Comparison of ENCODE assay signal across 10 cellular contexts in genomic region chr2:177243476-177243875, GRCh38. TPM values are rescaled to one million over a fixed set of nuclear protein-coding genes. Genes with fewer than 3 reads are reported as not detected.
DNase-seq lines count a peak whose midpoint lies in the region; ATAC-seq and TF ChIP-seq lines count a peak whose summit lies in the region.
"Had no signal": no experiment of that assay in that cellular context is flagged by ENCODE, and none has a peak within 500 bp of the region (broad histone marks: within the 10 kb centered on the region; RNA-seq: fewer than 3 reads in every experiment).

No MANE protein-coding gene starts in this region.

- in situ Hi-C loops in mammary epithelial cell (cut with MboI; ENCODE audit: low sequenced_read_pairs in 2 of 2), result no loop called here

- peaks cover 37% of the 10 kb centered on the region for H3K36me3 Mint-ChIP-seq in stimulated activated naive CD8-positive, alpha-beta T cell treated with anti-CD3 and anti-CD28 coated beads, Interleukin-15, Interleukin-2, amounts not matched to agents 100 ng/mL and 50 ng/mL, for 24 hours (ENCODE audit: low read depth)
- no peaks in the 10 kb centered on the region for H3K36me3 Mint-ChIP-seq in natural killer cell

- ATAC-seq in stimulated activated naive CD8-positive, alpha-beta T cell treated with anti-CD3 and anti-CD28 coated beads, Interleukin-15, Interleukin-2, amounts not matched to agents 100 U/mL and 50 U/mL, for 24 hours, result no peak
- no peak for ATAC-seq in natural killer cell
- ATAC-seq in aorta (ENCODE audit: low FRiP score), result no peak
- no peak for ATAC-seq in HG03139 (IDR thresholded peaks at IDR 0.05; ENCODE audit: unreplicated experiment)

- no peak overlapping the region for H3K9ac ChIP-seq in mammary epithelial cell (ENCODE audit: insufficient read depth, low read length)

- H3K4me1 Mint-ChIP-seq in stimulated activated naive CD8-positive, alpha-beta T cell treated with anti-CD3 and anti-CD28 coated beads, Interleukin-15, Interleukin-2, amounts not matched to agents 100 ng/mL and 50 ng/mL, for 24 hours (ENCODE audit: low read depth), result peaks cover 93% of the 10 kb centered on the region
- H3K4me1 Mint-ChIP-seq in natural killer cell, result peaks cover 82 to 83% of the 10 kb centered on the region in 2 donors

- H3K4me1 ChIP-seq in mammary epithelial cell (ENCODE audit: insufficient read depth, low read length) (peaks cover 51% of the 10 kb centered on the region), aorta (ENCODE audit: control insufficient read depth in 1 of 2, insufficient read depth in 2 of 2, low read length in 2 of 2) (peaks cover 9 to 22% of the 10 kb centered on the region in 2 donors)

- no peaks in the 10 kb centered on the region for H3K9me3 Mint-ChIP-seq in stimulated activated naive CD8-positive, alpha-beta T cell treated with anti-CD3 and anti-CD28 coated beads, Interleukin-15, Interleukin-2, amounts not matched to agents 100 ng/mL and 50 ng/mL, for 24 hours
- H3K9me3 Mint-ChIP-seq in natural killer cell, result no peaks in the 10 kb centered on the region

- peaks cover 99% of the 10 kb centered on the region for H3K79me2 ChIP-seq in mammary epithelial cell (ENCODE audit: insufficient read depth, low read length)

- dilution Hi-C loops in mammary epithelial cell (cut with HindIII; ENCODE audit: low sequenced_read_pairs), result no loop called here

- H3K4me2 ChIP-seq in mammary epithelial cell (ENCODE audit: insufficient read depth, low read depth, low read length), result no peak overlapping the region

- no peak overlapping the region for H3K4me3 ChIP-seq in mammary epithelial cell (replicated peaks in 1 of 3; ENCODE audit: insufficient read depth in 1 of 3, low read depth in 2 of 3, low read length in 3 of 3)
- no peak overlapping the region for H3K4me3 ChIP-seq in aorta (ENCODE audit: low read length in 2 of 2)

- H3K4me3 Mint-ChIP-seq in stimulated activated naive CD8-positive, alpha-beta T cell treated with anti-CD3 and anti-CD28 coated beads, Interleukin-15, Interleukin-2, amounts not matched to agents 100 ng/mL and 50 ng/mL, for 24 hours, result no peak overlapping the region
- no peak overlapping the region for H3K4me3 Mint-ChIP-seq in natural killer cell

- intact Hi-C loops in mammary epithelial cell (cut with micrococcal nuclease), result loop anchor here (5.0 kb wide), 1 partner anchor 54 kb away; no protein-coding TSS in a partner anchor
- intact Hi-C loops in natural killer cell (cut with micrococcal nuclease), result no loop called here
- intact Hi-C loops in aorta (cut with DNase I), result no loop called here

- TF ChIP-seq CTCF in mammary epithelial cell (conservative IDR thresholded peaks at IDR 0.05 in 1 of 2, IDR thresholded peaks at IDR 0.05 in 1 of 2; ENCODE audit: extremely low read depth in 1 of 2, insufficient read depth in 1 of 2, low read depth in 1 of 2, low read length in 2 of 2) (no peak), natural killer cell (IDR thresholded peaks at IDR 0.05) (no peak)

- BruUV-seq in mammary epithelial cell (replicated peaks; lab: Mats Ljungman, UMichigan), result no TSS peak

- peak overlapping the region; percentile 85 for H3K27ac Mint-ChIP-seq in stimulated activated naive CD8-positive, alpha-beta T cell treated with anti-CD3 and anti-CD28 coated beads, Interleukin-15, Interleukin-2, amounts not matched to agents 100 ng/mL and 50 ng/mL, for 24 hours
- peak overlapping the region; percentile 91 to 93 for H3K27ac Mint-ChIP-seq in natural killer cell

- no peaks in the 10 kb centered on the region for H3K36me3 ChIP-seq in mammary epithelial cell (ENCODE audit: insufficient read depth, low read length)
- H3K36me3 ChIP-seq in aorta (ENCODE audit: control insufficient read depth in 1 of 2, insufficient read depth in 2 of 2, low read length in 1 of 2), result peaks cover 0 to 2% of the 10 kb centered on the region in 2 donors

- H3K27me3 ChIP-seq in mammary epithelial cell (ENCODE audit: insufficient read depth, low read length) (no peaks in the 10 kb centered on the region), aorta (ENCODE audit: control insufficient read depth in 1 of 2, insufficient read depth in 2 of 2, low read length in 1 of 2) (no peaks in the 10 kb centered on the region)

- peaks cover 10% of the 10 kb centered on the region for H4K20me1 ChIP-seq in mammary epithelial cell (ENCODE audit: insufficient read depth, low read length)

- H3K9me3 ChIP-seq in mammary epithelial cell (replicated peaks; ENCODE audit: insufficient read depth, low read length) (no peaks in the 10 kb centered on the region), aorta (ENCODE audit: control insufficient read depth, low read length) (no peaks in the 10 kb centered on the region)

- no peak overlapping the region for H2AFZ ChIP-seq in mammary epithelial cell (ENCODE audit: low read depth, low read length)

- CTCF ChIA-PET in mammary epithelial cell (lab: Charles Lee; ENCODE audit: low non-redundant PET), result interaction anchor here (0.6 kb wide), 1 partner anchor 90 kb away, joined by 3 read pairs; no protein-coding TSS in a partner anchor

- H3K27me3 Mint-ChIP-seq in stimulated activated naive CD8-positive, alpha-beta T cell treated with anti-CD3 and anti-CD28 coated beads, Interleukin-15, Interleukin-2, amounts not matched to agents 100 ng/mL and 50 ng/mL, for 24 hours, result no peaks in the 10 kb centered on the region
- no peaks in the 10 kb centered on the region for H3K27me3 Mint-ChIP-seq in natural killer cell (ENCODE audit: low read depth in 2 of 2)

- DNase-seq in stimulated activated naive CD8-positive, alpha-beta T cell treated with anti-CD3 and anti-CD28 coated beads, Interleukin-15, Interleukin-2, amounts not matched to agents 100 U/mL and 50 U/mL, for 24 hours, result no peak
- DNase-seq in mammary epithelial cell (no peak), natural killer cell (no peak), aorta (no peak), NCI-H510A (lab: John Stamatoyannopoulos, UW) (no peak)
- DNase-seq in stimulated activated CD4-positive, alpha-beta T cell treated with anti-CD3 and anti-CD28 coated beads, Interleukin-2, amount 100 ng/mL, for 48 hours, result no peak
- DNase-seq: NCI-H446, nucleus accumbens had no signal

- peak overlapping the region; percentile 92 for H3K27ac ChIP-seq in mammary epithelial cell (ENCODE audit: insufficient read depth, low read depth, low read length)
- peak overlapping the region; percentile 96 to 97 for H3K27ac ChIP-seq in aorta (ENCODE audit: low read depth in 1 of 2, low read length in 2 of 2)

RNA-seq across cellular contexts. Expression of gene NFE2L2, which starts 21.1 kb away (rescaled TPM):
- 100 to 1,000 TPM in 1 of 2 donors, 10 to 100 TPM in 1; 88.7 to 112 TPM for total RNA-seq in mammary epithelial cell
- polyA plus RNA-seq in mammary epithelial cell, result 107 TPM
- 116 TPM for polyA minus RNA-seq in mammary epithelial cell
- total RNA-seq in natural killer cell, result 10 to 100 TPM; 76.0 to 99.8 (median 84.6) TPM
- total RNA-seq in aorta, result 100 to 1,000 TPM; 101 to 131 TPM
- polyA plus RNA-seq in aorta, result 100 to 1,000 TPM in 1 of 2 donors, 10 to 100 TPM in 1; 83.4 to 103 TPM

RNA-seq across cellular contexts. Expression of gene HNRNPA3, which starts 30.9 kb away (rescaled TPM):
- 100 to 1,000 TPM in 1 of 2 donors, 10 to 100 TPM in 1; 18.2 to 196 TPM for total RNA-seq in mammary epithelial cell
- polyA plus RNA-seq in mammary epithelial cell, result 59.9 TPM
- 29.6 TPM for polyA minus RNA-seq in mammary epithelial cell
- 100 to 1,000 TPM; 223 to 298 (median 289) TPM for total RNA-seq in natural killer cell
- 100 to 1,000 TPM; 149 to 178 TPM for total RNA-seq in aorta
- polyA plus RNA-seq in aorta, result 100 to 1,000 TPM; 118 to 139 TPM
